20 cellular contexts compared by ENCODE assay signal in genomic region chr15:79047676-79048439, GRCh38. TPM values are rescaled to one million over a fixed set of nuclear protein-coding genes. Genes with fewer than 3 reads are reported as not detected.
"Had no signal": no experiment of that assay in that cellular context is flagged by ENCODE, and none has a peak within 500 bp of the region (broad histone marks: within the 10 kb centered on the region; RNA-seq: fewer than 3 reads in every experiment).

No MANE protein-coding gene starts in this region.

- H3K36me3 ChIP-seq: gastrocnemius medialis, lower lobe of right lung, neutrophil, pancreas, stomach, thyroid gland had no signal

- H3K4me1 ChIP-seq: gastrocnemius medialis, lower lobe of right lung, pancreas, stomach, thyroid gland had no signal

- H3K27ac ChIP-seq: gastrocnemius medialis, lower lobe of right lung, neutrophil, pancreas, stomach, thyroid gland had no signal

- DNase-seq: dorsolateral prefrontal cortex; effector CD4-positive, alpha-beta T cell; gastrocnemius medialis; head of caudate nucleus; left ventricle myocardium superior; lower lobe of right lung; stimulated activated CD4-positive, alpha-beta T cell treated with anti-CD3 and anti-CD28 coated beads, Interleukin-2, amount 100 ng/mL, for 24 hours; stimulated activated CD4-positive, alpha-beta T cell treated with anti-CD3 and anti-CD28 coated beads, Interleukin-4, amount 100 ng/mL, for 24 hours; stimulated activated naive CD4-positive, alpha-beta T cell treated with Interleukin-2 at 50 U/mL for 16 hours; stomach; thyroid gland; trophoblast cell had no signal

- H3K27me3 ChIP-seq: dorsolateral prefrontal cortex, gastrocnemius medialis, pancreas, stomach, thyroid gland had no signal

- H3K9me3 ChIP-seq: gastrocnemius medialis, lower lobe of right lung, neutrophil, pancreas, thyroid gland had no signal

- H3K4me3 ChIP-seq: dorsolateral prefrontal cortex, gastrocnemius medialis, lower lobe of right lung, pancreas, stomach, thyroid gland had no signal

- FAIRE-seq: colon, keratinocyte, pancreas had no signal

- ATAC-seq: gastrocnemius medialis; left ventricle myocardium superior; lower lobe of right lung; pancreas; sciatic nerve; stimulated activated effector memory CD8-positive, alpha-beta T cell treated with anti-CD3 and anti-CD28 coated beads, Interleukin-12 subunit alpha, Interleukin-12 subunit beta, amount 100 ng/mL, for 72 hours had no signal

RNA-seq across cellular contexts. Expression of gene RASGRF1, which starts 42.7 kb away (rescaled TPM):
- total RNA-seq: gastrocnemius medialis, left ventricle myocardium superior, mononuclear cell, skeletal muscle tissue had no signal
